25 cellular contexts compared by ENCODE assay signal in the genomic region with DNA sequence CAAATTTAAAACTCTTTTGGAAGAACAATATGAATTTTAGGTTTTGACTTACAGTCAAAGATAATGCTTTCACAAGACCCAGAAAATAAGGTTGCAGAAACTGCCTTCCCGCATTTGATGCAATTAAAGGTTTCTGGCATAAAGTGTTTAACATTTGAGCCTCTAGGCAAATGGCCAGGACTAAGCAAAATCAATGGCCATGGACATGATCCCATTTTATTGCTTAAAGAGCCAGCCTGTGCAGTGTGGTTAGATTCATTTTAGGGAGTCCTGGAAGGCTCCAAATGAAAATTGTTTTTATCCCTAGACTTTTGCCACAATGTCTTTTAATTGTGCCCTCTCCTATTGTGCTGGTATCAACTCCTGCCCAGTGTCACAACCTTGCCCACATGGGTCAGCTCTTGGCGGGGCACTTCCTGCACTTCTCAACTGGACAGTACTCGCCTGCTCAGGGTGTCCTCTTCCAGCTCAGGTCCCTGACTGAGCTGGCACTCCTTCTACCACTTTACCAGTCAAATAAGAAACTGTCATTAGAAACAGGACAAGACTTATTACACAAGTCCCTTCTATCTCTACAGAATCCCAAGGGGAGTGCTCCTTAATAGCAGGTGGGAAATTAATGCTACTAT.
"Had no signal": no experiment of that assay in that cellular context is flagged by ENCODE, and none has a peak within 500 bp of the region (broad histone marks: within the 10 kb centered on the region; RNA-seq: fewer than 3 reads in every experiment).

No MANE protein-coding gene starts in this region.

- FAIRE-seq: colon, endothelial cell of umbilical vein, keratinocyte, pancreas had no signal

- H3K4me2 ChIP-seq: neural progenitor cell, smooth muscle cell had no signal

- H3K4me3 ChIP-seq: gastroesophageal sphincter, mucosa of descending colon, neural progenitor cell, pancreas, smooth muscle cell, testis, tibial nerve, upper lobe of right lung, vagina had no signal

- H2AFZ ChIP-seq: neural progenitor cell had no signal

- H3K9ac ChIP-seq: neural progenitor cell had no signal

- H3K36me3 ChIP-seq: gastroesophageal sphincter, neural progenitor cell, pancreas, tibial nerve, upper lobe of right lung, vagina had no signal

- H3K4me1 ChIP-seq: gastroesophageal sphincter, neural progenitor cell, pancreas, tibial nerve, upper lobe of right lung, vagina had no signal

- ATAC-seq: gastroesophageal sphincter, mucosa of descending colon, natural killer cell, pancreas, right cardiac atrium, upper lobe of right lung had no signal

- H3K27me3 ChIP-seq: gastroesophageal sphincter, neural progenitor cell, pancreas, testis, tibial nerve, upper lobe of right lung, vagina had no signal

- H3K9me3 ChIP-seq: gastroesophageal sphincter, mucosa of descending colon, pancreas, testis, tibial nerve, upper lobe of right lung, vagina had no signal

- H3K27ac ChIP-seq: gastroesophageal sphincter, neural progenitor cell, pancreas, tibial nerve, upper lobe of right lung, vagina had no signal

- DNase-seq: cerebellar nuclear complex; dermis blood vessel endothelial cell; effector CD4-positive, alpha-beta T cell; endodermal cell; erythroblast; foreskin fibroblast; immature natural killer cell; mammary epithelial cell; mucosa of descending colon; natural killer cell; occipital lobe; pancreas; right cardiac atrium; stimulated activated CD4-positive, alpha-beta T cell treated with anti-CD3 and anti-CD28 coated beads, Interleukin-2, amount 100 ng/mL, for 48 hours; stimulated activated naive CD4-positive, alpha-beta T cell treated with Interleukin-2 at 50 U/mL for 16 hours; testis; upper lobe of right lung had no signal
